ENCODE assay signal across 15 cellular contexts in the genomic region with DNA sequence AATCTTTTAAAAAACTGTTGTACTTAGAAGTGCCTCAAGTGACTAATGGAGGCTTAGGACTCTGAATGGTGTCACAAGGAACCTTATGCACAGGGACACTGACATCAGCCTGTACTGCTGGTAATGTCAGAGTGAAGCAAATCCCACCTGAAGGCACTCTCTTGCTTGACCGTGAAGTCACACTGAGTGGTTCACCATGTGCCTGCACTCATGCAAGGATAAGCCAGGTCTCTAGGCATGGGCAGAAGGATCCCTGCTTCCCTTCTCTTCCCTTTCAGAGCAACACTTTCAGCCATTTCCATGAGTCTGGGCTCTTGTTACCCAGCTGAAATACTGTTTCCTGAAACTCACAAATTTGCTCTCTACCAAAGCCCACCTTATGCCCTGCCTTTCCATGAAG.
DNase-seq lines count a peak whose midpoint lies in the region; ATAC-seq, FAIRE-seq and TF ChIP-seq lines count a peak whose summit lies in the region.
"Had no signal": no experiment of that assay in that cellular context is flagged by ENCODE, and none has a peak within 500 bp of the region (broad histone marks: within the 10 kb centered on the region; RNA-seq: fewer than 3 reads in every experiment).

No MANE protein-coding gene starts in this region.

- H3K27ac ChIP-seq in right atrium auricular region = no peak overlapping the region
- H3K27ac ChIP-seq in VCaP = peak overlapping the region; percentile 1; the same call in 1 of the 2 replicates
- no peak overlapping the region for H3K27ac ChIP-seq in keratinocyte (ENCODE audit: control insufficient read depth, insufficient read depth, low read length)
- H3K27ac ChIP-seq: BLaER1 treated with 17β-estradiol and CSF1 and Interleukin-3, amounts not matched to agents 10 nM and 100 nM had no signal

- H3K27me3 ChIP-seq in right atrium auricular region (no peaks in the 10 kb centered on the region), keratinocyte (ENCODE audit: control insufficient read depth, extremely low read depth, insufficient read depth, low read length) (no peaks in the 10 kb centered on the region)
- H3K27me3 ChIP-seq: BLaER1 treated with 17β-estradiol and CSF1 and Interleukin-3, amounts not matched to agents 10 nM and 100 nM had no signal

- peaks cover 5% of the 10 kb centered on the region for H3K9me3 Mint-ChIP-seq in glutamatergic neuron (ENCODE audit: unreplicated experiment)
- H3K9me3 Mint-ChIP-seq: CD8-positive, alpha-beta T cell had no signal

- dilution Hi-C loops in keratinocyte (cut with MboI; ENCODE audit: extremely low pct_ligation_motif_present, low sequenced_read_pairs) = no loop called here

- ATAC-seq in left cardiac atrium = no peak
- ATAC-seq in GM19467 (IDR thresholded peaks at IDR 0.05; ENCODE audit: unreplicated experiment) = no peak
- ATAC-seq: CD8-positive, alpha-beta T cell had no signal

- H2AFZ ChIP-seq in keratinocyte (ENCODE audit: control insufficient read depth, low read length) = no peak overlapping the region

- H3K36me3 ChIP-seq in right atrium auricular region (no peaks in the 10 kb centered on the region), keratinocyte (ENCODE audit: control insufficient read depth in 2 of 2, extremely low read depth in 1 of 2, insufficient read depth in 2 of 2, low read length in 2 of 2) (peaks cover 0 to 4% of the 10 kb centered on the region in 2 experiments)

- H3K4me3 Mint-ChIP-seq in glutamatergic neuron (ENCODE audit: unreplicated experiment) = no peak overlapping the region
- H3K4me3 Mint-ChIP-seq: B cell; CD8-positive, alpha-beta T cell had no signal

- intact Hi-C loops in left cardiac atrium (cut with DNase I) = no loop called here

- peaks cover 3% of the 10 kb centered on the region for H3K9me1 ChIP-seq in keratinocyte (ENCODE audit: control insufficient read depth, extremely low read depth, insufficient read depth, low read length)

- no peak for TF ChIP-seq CTCF in right atrium auricular region (IDR thresholded peaks at IDR 0.05)
- no peak for TF ChIP-seq CTCF in VCaP (conservative IDR thresholded peaks at IDR 0.05)
- no peak for TF ChIP-seq CTCF in keratinocyte (optimal IDR thresholded peaks at IDR 0.05 in 1 of 3, IDR thresholded peaks at IDR 0.05 in 1 of 3, conservative IDR thresholded peaks at IDR 0.05 in 1 of 3; ENCODE audit: extremely low read depth in 1 of 3, insufficient read depth in 2 of 3, low read length in 3 of 3)
- TF ChIP-seq CTCF in glutamatergic neuron (IDR thresholded peaks at IDR 0.05; ENCODE audit: partially characterized antibody, unreplicated experiment) = no peak

- DNase-seq in right atrium auricular region (ENCODE audit: low spot score) (peak; percentile 11), left cardiac atrium (no peak), keratinocyte (ENCODE audit: low read depth, low spot score) (no peak), HCEC 1CT (no peak), glutamatergic neuron (no peak)
- DNase-seq: DMS153, DMS79, GDM1, GOT3, H7 had no signal

- H3K27ac Mint-ChIP-seq in glutamatergic neuron (ENCODE audit: unreplicated experiment) = no peak overlapping the region
- H3K27ac Mint-ChIP-seq: B cell; CD8-positive, alpha-beta T cell had no signal

- H3K9me3 ChIP-seq in right atrium auricular region (no peaks in the 10 kb centered on the region), keratinocyte (ENCODE audit: control insufficient read depth, low read depth, low read length) (no peaks in the 10 kb centered on the region)
- H3K9me3 ChIP-seq: BLaER1 treated with 17β-estradiol and CSF1 and Interleukin-3, amounts not matched to agents 10 nM and 100 nM had no signal

- peak; percentile 58 for FAIRE-seq in keratinocyte (lab: Jason Lieb, UNC)

- H4K20me1 ChIP-seq in keratinocyte (ENCODE audit: control insufficient read depth, extremely low read depth, insufficient read depth, low read length) = no peaks in the 10 kb centered on the region

- H3K4me3 ChIP-seq in right atrium auricular region = no peak overlapping the region
- no peak overlapping the region for H3K4me3 ChIP-seq in keratinocyte (ENCODE audit: control insufficient read depth in 2 of 3, extremely low read depth in 1 of 3, insufficient read depth in 2 of 3, low read depth in 1 of 3, low read length in 3 of 3)
- H3K4me3 ChIP-seq: BLaER1 treated with 17β-estradiol and CSF1 and Interleukin-3, amounts not matched to agents 10 nM and 100 nM had no signal

- H3K9ac ChIP-seq in keratinocyte (ENCODE audit: control insufficient read depth, extremely low read depth, insufficient read depth, low read length) = no peak overlapping the region
- H3K9ac ChIP-seq: BLaER1 treated with 17β-estradiol and CSF1 and Interleukin-3, amounts not matched to agents 10 nM and 100 nM had no signal

- no peaks in the 10 kb centered on the region for H3K36me3 Mint-ChIP-seq in glutamatergic neuron (ENCODE audit: unreplicated experiment)
- H3K36me3 Mint-ChIP-seq: CD8-positive, alpha-beta T cell had no signal

- H3K4me1 ChIP-seq in right atrium auricular region (no peaks in the 10 kb centered on the region), keratinocyte (ENCODE audit: control insufficient read depth, extremely low read depth, insufficient read depth, low read length) (no peaks in the 10 kb centered on the region)
- H3K4me1 ChIP-seq: BLaER1 treated with 17β-estradiol and CSF1 and Interleukin-3, amounts not matched to agents 10 nM and 100 nM had no signal

- no peaks in the 10 kb centered on the region for H3K79me2 ChIP-seq in keratinocyte (ENCODE audit: control insufficient read depth, insufficient read depth, low read length)

- H3K4me2 ChIP-seq in keratinocyte (ENCODE audit: control insufficient read depth, extremely low read depth, insufficient read depth, low read depth, low read length) = no peak overlapping the region
- H3K4me2 ChIP-seq: BLaER1 treated with 17β-estradiol and CSF1 and Interleukin-3, amounts not matched to agents 10 nM and 100 nM had no signal

- peaks cover 2% of the 10 kb centered on the region for H3K27me3 Mint-ChIP-seq in glutamatergic neuron (ENCODE audit: unreplicated experiment)
- H3K27me3 Mint-ChIP-seq: B cell had no signal

- H3K4me1 Mint-ChIP-seq in glutamatergic neuron (ENCODE audit: low read depth, unreplicated experiment) = peaks cover 4% of the 10 kb centered on the region
- H3K4me1 Mint-ChIP-seq: B cell had no signal
